ENCODE assay signal across 15 cellular contexts in the genomic region with DNA sequence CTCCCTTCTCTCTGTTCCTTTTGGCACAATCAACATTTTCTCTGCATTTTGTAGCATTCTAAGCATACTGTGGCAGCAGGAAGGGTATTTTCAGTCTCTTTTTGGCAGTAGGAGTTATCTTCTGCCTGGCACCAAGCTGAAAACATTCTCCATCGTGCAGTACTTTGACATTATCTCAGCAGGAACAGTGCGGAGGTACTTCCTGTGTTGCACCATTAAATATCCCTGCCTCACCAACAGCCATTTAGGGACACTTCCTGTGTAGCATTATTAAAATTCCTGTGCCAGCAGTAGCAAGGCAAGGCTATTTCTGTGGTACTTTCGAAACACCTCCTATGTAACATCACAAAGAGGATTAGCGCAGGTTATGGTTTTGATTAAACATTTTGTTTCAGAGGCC.
DNase-seq lines count a peak whose midpoint lies in the region; ATAC-seq, FAIRE-seq and TF ChIP-seq lines count a peak whose summit lies in the region.
"Had no signal": no experiment of that assay in that cellular context is flagged by ENCODE, and none has a peak within 500 bp of the region (broad histone marks: within the 10 kb centered on the region; RNA-seq: fewer than 3 reads in every experiment).

No MANE protein-coding gene starts in this region.

- H3K36me3 ChIP-seq in GM23338 (ENCODE audit: insufficient read depth): no peaks in the 10 kb centered on the region
- H3K36me3 ChIP-seq in Loucy (ENCODE audit: insufficient read depth, low read length): no peaks in the 10 kb centered on the region
- H3K36me3 ChIP-seq in keratinocyte (ENCODE audit: control insufficient read depth in 2 of 2, extremely low read depth in 1 of 2, insufficient read depth in 2 of 2, low read length in 2 of 2): no peaks in the 10 kb centered on the region
- no peaks in the 10 kb centered on the region for H3K36me3 ChIP-seq in tibial nerve
- H3K36me3 ChIP-seq: spleen had no signal

- H3K9ac ChIP-seq in Loucy (ENCODE audit: low read depth, low read length, poor library complexity, severe bottlenecking) (no peak overlapping the region), keratinocyte (ENCODE audit: control insufficient read depth, extremely low read depth, insufficient read depth, low read length) (no peak overlapping the region)

- no peak for TF ChIP-seq POLR2A in tibial nerve (IDR thresholded peaks at IDR 0.05)

- no peak for TF ChIP-seq EP300 in tibial nerve (IDR thresholded peaks at IDR 0.05)

- no peak overlapping the region for H3K4me3 ChIP-seq in GM23338
- no peak overlapping the region for H3K4me3 ChIP-seq in Loucy (ENCODE audit: low read length, poor library complexity, severe bottlenecking)
- H3K4me3 ChIP-seq in keratinocyte (ENCODE audit: control insufficient read depth in 2 of 3, extremely low read depth in 1 of 3, insufficient read depth in 2 of 3, low read depth in 1 of 3, low read length in 3 of 3): no peak overlapping the region
- H3K4me3 ChIP-seq in tibial nerve: no peak overlapping the region
- H3K4me3 ChIP-seq: spleen had no signal

- H3K27me3 Mint-ChIP-seq in GM23338 (ENCODE audit: insufficient read depth, low read depth, poor library complexity): no peaks in the 10 kb centered on the region

- no peaks in the 10 kb centered on the region for H3K9me1 ChIP-seq in keratinocyte (ENCODE audit: control insufficient read depth, extremely low read depth, insufficient read depth, low read length)

- DNase-seq in GM23338 (ENCODE audit: low spot score): peak; percentile 32
- DNase-seq in SKM-1 treated with dmso at 0.1 percent for 144 hours (lab: John Stamatoyannopoulos, UW; ENCODE audit: unreplicated experiment): peak; percentile 15
- no peak for DNase-seq in keratinocyte (ENCODE audit: low read depth, low spot score)
- DNase-seq in NCI-H774 (lab: John Stamatoyannopoulos, UW): no peak
- no peak for DNase-seq in DMS153 treated with DMSO at 0.1 percent for 48 hours (lab: John Stamatoyannopoulos, UW; ENCODE audit: unreplicated experiment)
- DNase-seq in tibial nerve (ENCODE audit: low spot score in 2 of 2): no peak
- DNase-seq: activated naive CD4-positive, alpha-beta T cell; H7; occipital lobe; SHP77; spleen; substantia nigra had no signal

- H3F3A ChIP-seq in GM23338 (replicated peaks; ENCODE audit: low read depth): no peaks in the 10 kb centered on the region
- H3F3A ChIP-seq in Loucy (ENCODE audit: low read depth): no peaks in the 10 kb centered on the region

- WGBS in tibial nerve, 2 donors: 69 to 76% methylated on average over 4 of the region's 4 CpGs

- peak overlapping the region; percentile 24; the same call in 1 of the 2 replicates for H3K27ac Mint-ChIP-seq in GM23338
- H3K27ac Mint-ChIP-seq: CD14-positive monocyte had no signal

- H3K27ac ChIP-seq in GM23338 (ENCODE audit: low read depth) (no peak overlapping the region), keratinocyte (ENCODE audit: control insufficient read depth, insufficient read depth, low read length) (no peak overlapping the region), tibial nerve (no peak overlapping the region)
- H3K27ac ChIP-seq: spleen had no signal

- H3K4me1 ChIP-seq in GM23338 (ENCODE audit: insufficient read depth) (0 out of 2 replicates have a peak, but pooled peaks cover 7% of the 10 kb centered on the region), Loucy (ENCODE audit: insufficient read depth, low read length, poor library complexity, severe bottlenecking) (peaks cover 5% of the 10 kb centered on the region), keratinocyte (ENCODE audit: control insufficient read depth, extremely low read depth, insufficient read depth, low read length) (no peaks in the 10 kb centered on the region), tibial nerve (no peaks in the 10 kb centered on the region)
- H3K4me1 ChIP-seq: spleen had no signal

- dilution Hi-C loops in keratinocyte (cut with MboI; ENCODE audit: extremely low pct_ligation_motif_present, low sequenced_read_pairs): no loop called here

- H3K4me2 ChIP-seq in GM23338 (no peak overlapping the region), Loucy (ENCODE audit: low read depth, low read length, poor library complexity, severe bottlenecking) (no peak overlapping the region), keratinocyte (ENCODE audit: control insufficient read depth, extremely low read depth, insufficient read depth, low read depth, low read length) (no peak overlapping the region)

- TF ChIP-seq CTCF in GM23338 (conservative IDR thresholded peaks at IDR 0.05; ENCODE audit: low read depth in 2 of 2) (no peak), Loucy (conservative IDR thresholded peaks at IDR 0.05; ENCODE audit: low read length) (no peak), keratinocyte (optimal IDR thresholded peaks at IDR 0.05 in 1 of 3, IDR thresholded peaks at IDR 0.05 in 1 of 3, conservative IDR thresholded peaks at IDR 0.05 in 1 of 3; ENCODE audit: extremely low read depth in 1 of 3, insufficient read depth in 2 of 3, low read length in 3 of 3) (no peak), tibial nerve (IDR thresholded peaks at IDR 0.05) (no peak)

- H3K4me1 Mint-ChIP-seq in GM23338: peaks cover 8% of the 10 kb centered on the region; the same call in 2 of the 3 replicates

- H2AFZ ChIP-seq in GM23338 (peak overlapping the region; percentile 94), Loucy (ENCODE audit: low read length) (peak overlapping the region; percentile 72; the same call in 1 of the 2 replicates), keratinocyte (ENCODE audit: control insufficient read depth, low read length) (peak overlapping the region; percentile 7)

- no peaks in the 10 kb centered on the region for H3K27me3 ChIP-seq in GM23338 (ENCODE audit: insufficient read depth)
- H3K27me3 ChIP-seq in Loucy (ENCODE audit: insufficient read depth, low read length, poor library complexity, severe bottlenecking): peaks cover 30% of the 10 kb centered on the region
- H3K27me3 ChIP-seq in keratinocyte (ENCODE audit: control insufficient read depth, extremely low read depth, insufficient read depth, low read length): no peaks in the 10 kb centered on the region
- no peaks in the 10 kb centered on the region for H3K27me3 ChIP-seq in tibial nerve
- H3K27me3 ChIP-seq: spleen had no signal

- ATAC-seq in GM23338: no peak
- ATAC-seq in HG03378 (IDR thresholded peaks at IDR 0.05; ENCODE audit: unreplicated experiment): no peak

- H3K79me2 ChIP-seq in GM23338 (replicated peaks; ENCODE audit: insufficient read depth) (no peaks in the 10 kb centered on the region), Loucy (ENCODE audit: insufficient read depth, low read length) (no peaks in the 10 kb centered on the region), keratinocyte (ENCODE audit: control insufficient read depth, insufficient read depth, low read length) (no peaks in the 10 kb centered on the region)

- no peaks in the 10 kb centered on the region for H3K36me3 Mint-ChIP-seq in GM23338 (ENCODE audit: low read depth)
- H3K36me3 Mint-ChIP-seq: CD14-positive monocyte had no signal

- FAIRE-seq in keratinocyte (lab: Jason Lieb, UNC): no peak

- no peaks in the 10 kb centered on the region for H3K9me3 Mint-ChIP-seq in GM23338

- H3K9me2 ChIP-seq in GM23338 (ENCODE audit: insufficient read depth) (no peaks in the 10 kb centered on the region), Loucy (replicated peaks; ENCODE audit: low read depth, low read length) (no peaks in the 10 kb centered on the region)

- H4K20me1 ChIP-seq in GM23338 (replicated peaks; ENCODE audit: insufficient read depth) (no peaks in the 10 kb centered on the region), Loucy (ENCODE audit: insufficient read depth, low read length, poor library complexity, severe bottlenecking) (no peaks in the 10 kb centered on the region), keratinocyte (ENCODE audit: control insufficient read depth, extremely low read depth, insufficient read depth, low read length) (no peaks in the 10 kb centered on the region)

- H3K4me3 Mint-ChIP-seq in GM23338: no peak overlapping the region
- H3K4me3 Mint-ChIP-seq: CD14-positive monocyte had no signal

- 0 out of 2 replicates have a peak, but pooled peaks cover 3% of the 10 kb centered on the region for H3K9me3 ChIP-seq in Loucy (ENCODE audit: insufficient read depth, low read depth, low read length)
- H3K9me3 ChIP-seq in keratinocyte (ENCODE audit: control insufficient read depth, low read depth, low read length): no peaks in the 10 kb centered on the region
- no peaks in the 10 kb centered on the region for H3K9me3 ChIP-seq in tibial nerve

TF ChIP-seq in GM23338, 12 proteins besides CTCF, POLR2A, EP300 and RAD21 (continues in another document):
- TF ChIP-seq STAT1 (IDR thresholded peaks at IDR 0.05; ENCODE audit: unreplicated experiment): no peak
- TF ChIP-seq ZNF114 (CRISPR knock-in tag; IDR thresholded peaks at IDR 0.05): no peak
- no peak for TF ChIP-seq CREB1 (CRISPR knock-in tag; IDR thresholded peaks at IDR 0.05; ENCODE audit: low read depth)
- TF ChIP-seq, protein P1, sequence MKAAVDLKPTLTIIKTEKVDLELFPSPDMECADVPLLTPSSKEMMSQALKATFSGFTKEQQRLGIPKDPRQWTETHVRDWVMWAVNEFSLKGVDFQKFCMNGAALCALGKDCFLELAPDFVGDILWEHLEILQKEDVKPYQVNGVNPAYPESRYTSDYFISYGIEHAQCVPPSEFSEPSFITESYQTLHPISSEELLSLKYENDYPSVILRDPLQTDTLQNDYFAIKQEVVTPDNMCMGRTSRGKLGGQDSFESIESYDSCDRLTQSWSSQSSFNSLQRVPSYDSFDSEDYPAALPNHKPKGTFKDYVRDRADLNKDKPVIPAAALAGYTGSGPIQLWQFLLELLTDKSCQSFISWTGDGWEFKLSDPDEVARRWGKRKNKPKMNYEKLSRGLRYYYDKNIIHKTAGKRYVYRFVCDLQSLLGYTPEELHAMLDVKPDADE (IDR thresholded peaks at IDR 0.05): no peak
- TF ChIP-seq ZNF331 (CRISPR knock-in tag; IDR thresholded peaks at IDR 0.05; ENCODE audit: low read depth): no peak

Comparison
In these comparisons a context has a peak if more than half of its experiments do, and no peak if none do; other contexts are left out.
1. DNase-seq: peak in GM23338 (single experiment) and SKM-1 treated with dmso at 0.1 percent for 144 hours (single experiment); none in keratinocyte (single experiment), NCI-H774 (single experiment), DMS153 treated with DMSO at 0.1 percent for 48 hours (single experiment) and tibial nerve (0 of 2).
2. H2AFZ ChIP-seq: peak in every context shown above with its lines; median percentile 94 in GM23338; 72 in Loucy; 7 in keratinocyte.